8 cellular contexts compared by ENCODE assay signal in the genomic region with DNA sequence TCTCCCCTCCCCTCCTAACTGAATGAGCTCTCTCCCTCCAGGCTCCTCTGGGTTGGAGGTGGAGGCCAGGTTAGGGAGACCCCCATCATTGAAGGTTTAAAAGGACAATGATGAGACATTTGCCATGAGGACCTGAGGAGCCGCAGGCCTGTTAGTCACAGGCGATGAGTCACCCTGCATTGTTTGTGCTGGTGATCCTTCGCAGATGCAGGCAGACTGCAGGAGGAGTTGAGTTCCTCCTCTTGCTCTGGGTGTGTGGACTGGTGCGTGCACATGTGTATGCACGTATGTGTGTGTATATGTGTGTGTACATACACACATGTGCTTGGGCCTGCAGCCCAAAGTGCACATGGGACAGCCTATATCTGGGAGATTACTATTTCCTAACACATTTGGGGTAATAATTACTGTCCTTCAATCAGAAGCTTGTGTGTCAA. TPM values are rescaled to one million over a fixed set of nuclear protein-coding genes. Genes with fewer than 3 reads are reported as not detected.
A peak's percentile ranks its signal among the peaks of the same experiment; 100 is the strongest.
DNase-seq lines count a peak whose midpoint lies in the region; ATAC-seq and TF ChIP-seq lines count a peak whose summit lies in the region.

No MANE protein-coding gene starts in this region.

- ATAC-seq in left lung, result peak; percentile 78
- peak; percentile 79 for ATAC-seq in stimulated activated effector memory CD8-positive, alpha-beta T cell treated with anti-CD3 and anti-CD28 coated beads, Interleukin-12 subunit alpha, Interleukin-12 subunit beta, amount 100 ng/mL, for 72 hours
- ATAC-seq in GM18517 (IDR thresholded peaks at IDR 0.05; ENCODE audit: unreplicated experiment), result no peak
- no peak for ATAC-seq in HG03460 (IDR thresholded peaks at IDR 0.05; ENCODE audit: unreplicated experiment)

- peak overlapping the region in 3 of 5 experiments; percentile 56 to 95 (median 85) for H3K27ac Mint-ChIP-seq in brain
- no peak overlapping the region for H3K27ac Mint-ChIP-seq in stimulated activated effector memory CD8-positive, alpha-beta T cell treated with anti-CD3 and anti-CD28 coated beads, Interleukin-12 subunit alpha, Interleukin-12 subunit beta, amount 100 ng/mL, for 72 hours

- no peaks in the 10 kb centered on the region for H3K9me3 ChIP-seq in left lung

- H3K36me3 Mint-ChIP-seq in brain, result no peaks in the 10 kb centered on the region
- H3K36me3 Mint-ChIP-seq in stimulated activated effector memory CD8-positive, alpha-beta T cell treated with anti-CD3 and anti-CD28 coated beads, Interleukin-12 subunit alpha, Interleukin-12 subunit beta, amount 100 ng/mL, for 72 hours, result no peaks in the 10 kb centered on the region

- H3K27me3 ChIP-seq in left lung, result no peaks in the 10 kb centered on the region

- no peak overlapping the region for H3K4me3 Mint-ChIP-seq in brain
- H3K4me3 Mint-ChIP-seq in stimulated activated effector memory CD8-positive, alpha-beta T cell treated with anti-CD3 and anti-CD28 coated beads, Interleukin-12 subunit alpha, Interleukin-12 subunit beta, amount 100 ng/mL, for 72 hours, result no peak overlapping the region

- H3K27ac ChIP-seq in left lung, result peak overlapping the region; percentile 3 to 56

- intact Hi-C loops in left lung (cut with DNase I), result no loop called here

- no peak overlapping the region for H3K4me3 ChIP-seq in left lung

- no peaks in the 10 kb centered on the region for H3K9me3 Mint-ChIP-seq in brain
- H3K9me3 Mint-ChIP-seq in stimulated activated effector memory CD8-positive, alpha-beta T cell treated with anti-CD3 and anti-CD28 coated beads, Interleukin-12 subunit alpha, Interleukin-12 subunit beta, amount 100 ng/mL, for 72 hours, result no peaks in the 10 kb centered on the region

- peaks cover 3% of the 10 kb centered on the region for H3K27me3 Mint-ChIP-seq in brain

- no peaks in the 10 kb centered on the region for H3K36me3 ChIP-seq in left lung

- TF ChIP-seq CTCF in brain (conservative IDR thresholded peaks at IDR 0.05), result no peak
- no peak for TF ChIP-seq CTCF in left lung (IDR thresholded peaks at IDR 0.05)

- H3K4me1 Mint-ChIP-seq in brain, result peaks cover 46% of the 10 kb centered on the region
- peaks cover 8% of the 10 kb centered on the region for H3K4me1 Mint-ChIP-seq in stimulated activated effector memory CD8-positive, alpha-beta T cell treated with anti-CD3 and anti-CD28 coated beads, Interleukin-12 subunit alpha, Interleukin-12 subunit beta, amount 100 ng/mL, for 72 hours

- H3K4me1 ChIP-seq in left lung, result peaks cover 3 to 36% of the 10 kb centered on the region in 2 donors

- peak; percentile 61 for DNase-seq in DMS53 treated with DMSO at 0.1 percent for 48 hours (lab: John Stamatoyannopoulos, UW; ENCODE audit: unreplicated experiment)
- DNase-seq in NCI-H226, result peak; percentile 80
- peak in 1 of 2 donors; percentile 83 for DNase-seq in left lung
- DNase-seq in stimulated activated effector memory CD8-positive, alpha-beta T cell treated with anti-CD3 and anti-CD28 coated beads, Interleukin-12 subunit alpha, Interleukin-12 subunit beta, amount 100 ng/mL, for 72 hours (ENCODE audit: low spot score in 2 of 2), result peak in 1 of 2 donors; percentile 15
- no peak for DNase-seq in NCI-H1930 (lab: John Stamatoyannopoulos, UW)

RNA-seq across cellular contexts. Expression of a gene that starts 42.0 kb away (rescaled TPM):
- 24.4 TPM for polyA plus RNA-seq in brain (ENCODE audit: insufficient read depth, low read depth, low replicate concordance)
- total RNA-seq in left lung, result 100 to 1,000 TPM in 1 of 2 donors, 10 to 100 TPM in 1; 78.0 to 121 TPM

Comparison
In these comparisons a context has a peak if more than half of its experiments do, and no peak if none do; other contexts are left out.
1. DNase-seq: peak in DMS53 treated with DMSO at 0.1 percent for 48 hours (single experiment) and NCI-H226 (single experiment); none in NCI-H1930 (0 of 2).
2. ATAC-seq: peak in left lung (single experiment) and stimulated activated effector memory CD8-positive, alpha-beta T cell treated with anti-CD3 and anti-CD28 coated beads, Interleukin-12 subunit alpha, Interleukin-12 subunit beta, amount 100 ng/mL, for 72 hours (single experiment); none in GM18517 (single experiment) and HG03460 (single experiment).